ENCODE assay signal across 8 cellular contexts in the genomic region with DNA sequence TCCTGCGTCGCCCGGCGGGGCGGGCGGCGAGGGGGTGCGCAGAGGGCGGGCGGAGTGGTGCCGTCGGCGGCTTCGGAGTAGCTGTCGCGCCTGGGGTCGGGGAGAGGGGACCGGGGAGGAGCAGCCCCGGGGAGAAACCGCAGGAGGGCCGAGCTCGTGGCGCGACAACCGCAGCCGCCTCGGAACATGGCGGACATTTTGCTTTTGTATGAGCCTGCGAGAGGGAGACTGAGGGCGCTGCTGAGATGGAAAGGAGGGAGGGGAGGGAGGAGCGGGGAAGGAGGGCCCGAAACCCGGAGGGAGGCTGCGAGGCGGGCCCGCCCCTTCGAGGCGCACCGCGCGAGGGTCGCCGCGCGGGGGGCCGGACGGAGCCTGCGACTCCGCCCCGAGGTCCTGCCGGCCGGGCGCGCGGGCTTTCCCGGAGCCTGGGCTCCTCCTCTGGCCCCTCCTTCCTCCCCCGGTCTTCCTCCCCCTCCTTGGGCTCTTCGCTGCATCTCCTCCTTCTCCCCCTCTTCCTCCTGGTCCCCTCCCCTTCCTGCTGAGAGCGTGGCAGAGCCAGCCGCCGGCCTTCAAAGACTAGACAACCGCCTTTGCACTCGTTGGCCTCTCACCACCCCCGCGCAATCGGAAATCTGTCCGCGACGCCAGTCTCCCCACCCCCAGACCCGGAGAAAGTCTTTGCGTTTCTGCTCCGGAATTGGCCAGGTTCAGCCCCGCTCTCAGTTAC. TPM values are rescaled to one million over a fixed set of nuclear protein-coding genes. Genes with fewer than 3 reads are reported as not detected.
DNase-seq lines count a peak whose midpoint lies in the region; ATAC-seq and TF ChIP-seq lines count a peak whose summit lies in the region.

No MANE protein-coding gene starts in this region.

- H3K79me2 ChIP-seq in PC-3 (ENCODE audit: low read length), result no peaks in the 10 kb centered on the region

- H2AFZ ChIP-seq in PC-3 (ENCODE audit: low read length), result peak overlapping the region; percentile 93

- peaks cover 16 to 50% (median 43%) of the 10 kb centered on the region in 4 donors for H3K4me1 Mint-ChIP-seq in naive thymus-derived CD8-positive, alpha-beta T cell
- H3K4me1 Mint-ChIP-seq in stimulated activated memory B cell treated with anti-CD40 and anti-IgM and Interleukin-4, amounts not matched to agents 10 μg/mL and 1 μg/mL and 100 μg/mL, for 72 hours, result peaks cover 29% of the 10 kb centered on the region

- peak in 2 of 4 donors; percentile 56 to 73 for TF ChIP-seq POLR2A in esophagus squamous epithelium (IDR thresholded peaks at IDR 0.05)

- intact Hi-C loops in PC-3 (cut with micrococcal nuclease), result loop anchor here (5.0 kb wide), 1 partner anchor 39 kb away; no protein-coding TSS in a partner anchor
- intact Hi-C loops in esophagus squamous epithelium (cut with DNase I), result no loop called here

- H3K4me3 ChIP-seq in PC-3 (ENCODE audit: low read length) (peak overlapping the region; percentile 84), esophagus squamous epithelium (peak overlapping the region; percentile 62 to 78 (median 74))

- no peaks in the 10 kb centered on the region for H3K27me3 ChIP-seq in PC-3 (ENCODE audit: low read length)
- H3K27me3 ChIP-seq in esophagus squamous epithelium, result no peaks in the 10 kb centered on the region

- TF ChIP-seq RAD21 in Ishikawa (IDR thresholded peaks at IDR 0.05; ENCODE audit: low read depth), result no peak

- H3K4me3 Mint-ChIP-seq in naive thymus-derived CD8-positive, alpha-beta T cell, result peak overlapping the region; percentile 95 to 100 (median 98)
- peak overlapping the region; percentile 96 for H3K4me3 Mint-ChIP-seq in stimulated activated memory B cell treated with anti-CD40 and anti-IgM and Interleukin-4, amounts not matched to agents 10 μg/mL and 1 μg/mL and 100 μg/mL, for 72 hours

- H3K36me3 Mint-ChIP-seq in naive thymus-derived CD8-positive, alpha-beta T cell, result peaks cover 0 to 5% (median 5%) of the 10 kb centered on the region in 3 donors
- H3K36me3 Mint-ChIP-seq in stimulated activated memory B cell treated with anti-CD40 and anti-IgM and Interleukin-4, amounts not matched to agents 10 μg/mL and 1 μg/mL and 100 μg/mL, for 72 hours, result peaks cover 9% of the 10 kb centered on the region

- H3K27ac ChIP-seq in PC-3 (ENCODE audit: low read length) (peak overlapping the region; percentile 27), esophagus squamous epithelium (peak overlapping the region; percentile 94 to 98 (median 97))

- POLR2A ChIA-PET in PC-3 (lab: Charles Lee; ENCODE audit: unreplicated experiment), result no interaction called here
- POLR2A ChIA-PET in naive thymus-derived CD8-positive, alpha-beta T cell (lab: Charles Lee), result interaction anchor here (0.6 to 2.6 kb wide), 6 partner anchors 11 to 117 kb away, joined by 3 to 14 read pairs (median 5); no protein-coding TSS in a partner anchor

- ATAC-seq in GM21529 (IDR thresholded peaks at IDR 0.05; ENCODE audit: unreplicated experiment) (peak; percentile 64), PC-3 (peak; percentile 83)
- ATAC-seq in naive thymus-derived CD8-positive, alpha-beta T cell, result peak; percentile 62 to 66
- peak; percentile 88 for ATAC-seq in stimulated activated memory B cell treated with anti-CD40 and anti-IgM and Interleukin-4, amounts not matched to agents 10 μg/mL and 1 μg/mL and 100 μg/mL, for 72 hours

- H3K9me3 ChIP-seq in PC-3 (ENCODE audit: low read length) (no peaks in the 10 kb centered on the region), esophagus squamous epithelium (no peaks in the 10 kb centered on the region)

- H3K9me2 ChIP-seq in PC-3 (replicated peaks; ENCODE audit: low read length), result no peaks in the 10 kb centered on the region

- DNase-seq in DMS114 treated with DMSO at 0.1 percent for 48 hours (lab: John Stamatoyannopoulos, UW; ENCODE audit: unreplicated experiment), result peak; percentile 39
- peak; percentile 81 for DNase-seq in PC-3
- peak; percentile 84 to 87 for DNase-seq in activated T-cell treated with anti-CD3 and anti-CD28 coated beads, Interleukin-2, amount 50 U/mL, for 48 hours
- DNase-seq in esophagus squamous epithelium (lab: John Stamatoyannopoulos, UW), result peak; percentile 57
- peak; percentile 70 to 94 (median 83) for DNase-seq in naive thymus-derived CD8-positive, alpha-beta T cell

- peak overlapping the region; percentile 88 to 100 (median 98) for H3K27ac Mint-ChIP-seq in naive thymus-derived CD8-positive, alpha-beta T cell
- peak overlapping the region; percentile 97 for H3K27ac Mint-ChIP-seq in stimulated activated memory B cell treated with anti-CD40 and anti-IgM and Interleukin-4, amounts not matched to agents 10 μg/mL and 1 μg/mL and 100 μg/mL, for 72 hours

- no TSS peak for BruUV-seq in PC-3 (replicated peaks; lab: Mats Ljungman, UMichigan)

- no peaks in the 10 kb centered on the region for H3F3A ChIP-seq in PC-3 (ENCODE audit: low read length, unreplicated experiment)

- 0 to 27% methylated on average over 4 to 29 of the region's 73 CpGs for WGBS in esophagus squamous epithelium, 2 donors

- peak overlapping the region; percentile 99 for H3K4me2 ChIP-seq in PC-3 (ENCODE audit: low read length)

- no peaks in the 10 kb centered on the region for H3K27me3 Mint-ChIP-seq in naive thymus-derived CD8-positive, alpha-beta T cell
- no peaks in the 10 kb centered on the region for H3K27me3 Mint-ChIP-seq in stimulated activated memory B cell treated with anti-CD40 and anti-IgM and Interleukin-4, amounts not matched to agents 10 μg/mL and 1 μg/mL and 100 μg/mL, for 72 hours

- TF ChIP-seq CTCF in PC-3 (conservative IDR thresholded peaks at IDR 0.05; ENCODE audit: low read depth, low read length), result no peak
- no peak for TF ChIP-seq CTCF in esophagus squamous epithelium (IDR thresholded peaks at IDR 0.05)

- no peaks in the 10 kb centered on the region for H4K20me1 ChIP-seq in PC-3 (ENCODE audit: low read length)

- no peak for TF ChIP-seq EP300 in Ishikawa (IDR thresholded peaks at IDR 0.05; ENCODE audit: borderline replicate concordance)

- no peaks in the 10 kb centered on the region for H3K9me3 Mint-ChIP-seq in naive thymus-derived CD8-positive, alpha-beta T cell
- H3K9me3 Mint-ChIP-seq in stimulated activated memory B cell treated with anti-CD40 and anti-IgM and Interleukin-4, amounts not matched to agents 10 μg/mL and 1 μg/mL and 100 μg/mL, for 72 hours, result no peaks in the 10 kb centered on the region

- CTCF ChIA-PET in PC-3 (lab: Charles Lee), result interaction anchor here (0.6 kb wide), 1 partner anchor 1709 kb away, joined by 3 read pairs; no protein-coding TSS in a partner anchor

- H3K4me1 ChIP-seq in PC-3 (ENCODE audit: insufficient read depth, low read length) (peaks cover 8% of the 10 kb centered on the region), esophagus squamous epithelium (peaks cover 0 to 25% (median 0%) of the 10 kb centered on the region in 3 donors)

- peak overlapping the region; percentile 76 for H3K9ac ChIP-seq in PC-3 (ENCODE audit: low read length)

- H3K36me3 ChIP-seq in PC-3 (ENCODE audit: low read depth, low read length) (no peaks in the 10 kb centered on the region), esophagus squamous epithelium (no peaks in the 10 kb centered on the region)

TF ChIP-seq in Ishikawa, 13 proteins besides CTCF, POLR2A, EP300 and RAD21 (continues in another document):
- peak; percentile 56; the same call in 1 of the 2 replicates for TF ChIP-seq YY1 (IDR thresholded peaks at IDR 0.05; ENCODE audit: low read depth)
- TF ChIP-seq TEAD4 (IDR thresholded peaks at IDR 0.05), result no peak
- peak; percentile 56 for TF ChIP-seq MAX (IDR thresholded peaks at IDR 0.05)
- TF ChIP-seq CEBPB (IDR thresholded peaks at IDR 0.05), result no peak
- no peak for TF ChIP-seq TCF12 (IDR thresholded peaks at IDR 0.05; ENCODE audit: low read depth)
- TF ChIP-seq EGR1 (IDR thresholded peaks at IDR 0.05), result peak; percentile 49
- no peak for TF ChIP-seq ZBTB7A (IDR thresholded peaks at IDR 0.05; ENCODE audit: low read depth)
- TF ChIP-seq CREB1 (IDR thresholded peaks at IDR 0.05; ENCODE audit: low read depth), result no peak
- no peak; the same call in 1 of the 2 replicates for TF ChIP-seq TAF1 (IDR thresholded peaks at IDR 0.05; ENCODE audit: low read depth)
- TF ChIP-seq FOXM1 (IDR thresholded peaks at IDR 0.05; ENCODE audit: borderline replicate concordance, low read depth), result no peak
- TF ChIP-seq NFIC (IDR thresholded peaks at IDR 0.05), result no peak
- TF ChIP-seq, protein P1, sequence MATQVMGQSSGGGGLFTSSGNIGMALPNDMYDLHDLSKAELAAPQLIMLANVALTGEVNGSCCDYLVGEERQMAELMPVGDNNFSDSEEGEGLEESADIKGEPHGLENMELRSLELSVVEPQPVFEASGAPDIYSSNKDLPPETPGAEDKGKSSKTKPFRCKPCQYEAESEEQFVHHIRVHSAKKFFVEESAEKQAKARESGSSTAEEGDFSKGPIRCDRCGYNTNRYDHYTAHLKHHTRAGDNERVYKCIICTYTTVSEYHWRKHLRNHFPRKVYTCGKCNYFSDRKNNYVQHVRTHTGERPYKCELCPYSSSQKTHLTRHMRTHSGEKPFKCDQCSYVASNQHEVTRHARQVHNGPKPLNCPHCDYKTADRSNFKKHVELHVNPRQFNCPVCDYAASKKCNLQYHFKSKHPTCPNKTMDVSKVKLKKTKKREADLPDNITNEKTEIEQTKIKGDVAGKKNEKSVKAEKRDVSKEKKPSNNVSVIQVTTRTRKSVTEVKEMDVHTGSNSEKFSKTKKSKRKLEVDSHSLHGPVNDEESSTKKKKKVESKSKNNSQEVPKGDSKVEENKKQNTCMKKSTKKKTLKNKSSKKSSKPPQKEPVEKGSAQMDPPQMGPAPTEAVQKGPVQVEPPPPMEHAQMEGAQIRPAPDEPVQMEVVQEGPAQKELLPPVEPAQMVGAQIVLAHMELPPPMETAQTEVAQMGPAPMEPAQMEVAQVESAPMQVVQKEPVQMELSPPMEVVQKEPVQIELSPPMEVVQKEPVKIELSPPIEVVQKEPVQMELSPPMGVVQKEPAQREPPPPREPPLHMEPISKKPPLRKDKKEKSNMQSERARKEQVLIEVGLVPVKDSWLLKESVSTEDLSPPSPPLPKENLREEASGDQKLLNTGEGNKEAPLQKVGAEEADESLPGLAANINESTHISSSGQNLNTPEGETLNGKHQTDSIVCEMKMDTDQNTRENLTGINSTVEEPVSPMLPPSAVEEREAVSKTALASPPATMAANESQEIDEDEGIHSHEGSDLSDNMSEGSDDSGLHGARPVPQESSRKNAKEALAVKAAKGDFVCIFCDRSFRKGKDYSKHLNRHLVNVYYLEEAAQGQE (IDR thresholded peaks at IDR 0.05; ENCODE audit: low read depth), result no peak

RNA-seq across cellular contexts. Expression of gene INTS6L, which starts 1.1 kb away (rescaled TPM):
- total RNA-seq in PC-3 (2014; rRNA removed) (4.1 and 4.7 TPM in 2 replicates), esophagus squamous epithelium (10 to 100 TPM in 1 of 4 donors, 1 to 10 TPM in 3; 4.3 to 14.9 (median 6.4) TPM)
- total RNA-seq in naive thymus-derived CD8-positive, alpha-beta T cell, result 10 to 100 TPM; 38.6 to 42.3 TPM
- polyA plus RNA-seq in naive thymus-derived CD8-positive, alpha-beta T cell, result 1 to 10 TPM; 4.1 to 7.4 (median 6.5) TPM

Comparison
In these comparisons a context has a peak if more than half of its experiments do, and no peak if none do; other contexts are left out.
1. Peak in every context shown above with its lines: DNase-seq, ATAC-seq, H3K4me3 ChIP-seq and H3K27ac ChIP-seq.